In the genomic region with DNA sequence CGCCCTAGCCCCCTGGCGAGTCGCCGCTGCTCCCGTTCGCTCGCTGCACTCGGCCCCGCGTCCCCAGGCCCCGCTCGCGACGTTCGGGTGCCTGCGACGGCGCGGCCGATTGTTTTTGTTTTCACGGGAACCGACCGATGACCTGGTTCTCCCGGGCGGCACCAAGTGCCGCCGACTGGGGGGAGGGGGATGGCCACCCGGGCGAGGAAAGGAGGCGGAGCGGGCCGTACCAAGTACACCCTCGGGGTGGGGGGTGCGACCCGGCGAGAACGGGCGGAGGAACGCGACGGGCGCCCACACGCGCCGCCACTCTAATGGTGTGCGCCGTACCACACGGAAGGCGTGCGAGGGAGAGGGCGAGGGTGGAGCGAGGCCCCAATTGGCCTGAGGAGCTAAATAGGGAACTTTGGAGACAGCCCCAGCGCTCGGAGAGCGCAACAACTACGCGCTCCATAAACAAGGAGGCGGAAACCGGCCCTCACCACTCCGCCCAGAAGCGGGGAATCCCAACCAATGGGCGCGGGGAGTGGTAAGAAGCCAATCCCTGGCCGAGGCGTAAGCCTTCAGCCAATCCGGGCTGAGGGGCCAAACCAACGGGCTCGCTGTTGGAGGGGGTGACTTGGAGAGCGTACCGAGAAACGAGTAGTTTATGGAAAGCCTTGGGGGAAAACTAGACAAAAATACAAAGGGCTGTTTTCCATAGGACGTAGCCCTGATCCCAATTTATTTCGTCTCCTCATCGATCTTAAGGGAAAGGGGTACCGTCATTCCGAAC, we compare ENCODE assay signal across 8 cellular contexts. TPM values are rescaled to one million over a fixed set of nuclear protein-coding genes. Genes with fewer than 3 reads are reported as not detected.
DNase-seq lines count a peak whose midpoint lies in the region; ATAC-seq, FAIRE-seq and TF ChIP-seq lines count a peak whose summit lies in the region.
"Not testable (repeated sequence)": the region's sequence is repeated elsewhere in the genome, so short reads cannot be mapped to it uniquely, and the experiment has no call there.

No MANE protein-coding gene starts in this region.

- RAD21 ChIA-PET in HCT116 (lab: Charles Lee; ENCODE audit: low non-redundant PET in 1 of 2, low total read pairs in 2 of 2, uncharacterized antibody in 2 of 2, unreplicated experiment in 2 of 2), result not testable (repeated sequence)

- peak overlapping the region; percentile 86 for H3K4me3 Mint-ChIP-seq in activated CD4-positive, alpha-beta memory T cell treated with anti-CD3 and anti-CD28 coated beads, Interleukin-2, amount 10 ng/mL, durations not matched to agents 7 days and 5 days

- peaks cover 11% of the 10 kb centered on the region for H3K4me1 Mint-ChIP-seq in activated CD4-positive, alpha-beta memory T cell treated with anti-CD3 and anti-CD28 coated beads, Interleukin-2, amount 10 ng/mL, durations not matched to agents 7 days and 5 days

- not testable (repeated sequence) for H3K4me1 ChIP-seq in HCT116 (ENCODE audit: control insufficient read depth in 1 of 2, insufficient read depth in 2 of 2, low read length in 2 of 2); sigmoid colon; upper lobe of left lung

- H3K4me2 ChIP-seq in HCT116 (ENCODE audit: low read length), result peak overlapping the region; percentile 57

- not testable (repeated sequence) for H3K36me3 ChIP-seq in HCT116 (ENCODE audit: control insufficient read depth in 1 of 2, insufficient read depth in 2 of 2, low read length in 2 of 2); sigmoid colon; upper lobe of left lung

- not testable (repeated sequence) for H3K9me3 ChIP-seq in HCT116 (ENCODE audit: control insufficient read depth in 1 of 2, insufficient read depth in 1 of 2, low read depth in 1 of 2, low read length in 2 of 2); sigmoid colon; upper lobe of left lung

- in situ Hi-C loops in KBM-7 (cut with MboI; ENCODE audit: low pct_unique_long_range_greater_than_20kb, low sequenced_read_pairs), result not testable (repeated sequence)

- not testable (repeated sequence) for H2AFZ ChIP-seq in HCT116 (ENCODE audit: low read depth, low read length, poor library complexity, severe bottlenecking)

- not testable (repeated sequence) for TF ChIP-seq EP300 in sigmoid colon (IDR thresholded peaks at IDR 0.05); upper lobe of left lung (IDR thresholded peaks at IDR 0.05)

- peak; percentile 98 for FAIRE-seq in GM12891 (lab: Jason Lieb, UNC)
- peak; percentile 53 for FAIRE-seq in colon (lab: Jason Lieb, UNC)

- peaks cover 13% of the 10 kb centered on the region for H3K79me2 ChIP-seq in HCT116 (ENCODE audit: insufficient read depth, low read length)

- not testable (repeated sequence) for H3K9me2 ChIP-seq in HCT116 (ENCODE audit: insufficient read depth)

- BruUV-seq in HCT116 (replicated peaks; lab: Mats Ljungman, UMichigan), result not testable (repeated sequence)

- not testable (repeated sequence) for TF ChIP-seq RAD21 in HCT116 (IDR thresholded peaks at IDR 0.05; ENCODE audit: low read depth)

- peak overlapping the region; percentile 50 to 59 for H3K4me3 ChIP-seq in HCT116 (replicated peaks in 1 of 2; ENCODE audit: low read depth in 1 of 2, low read length in 2 of 2)
- peak overlapping the region; percentile 63 to 77 (median 74) for H3K4me3 ChIP-seq in sigmoid colon
- peak overlapping the region; percentile 7 to 76 (median 73) for H3K4me3 ChIP-seq in upper lobe of left lung

- POLR2A ChIA-PET in HCT116 (lab: Charles Lee); activated CD4-positive, alpha-beta memory T cell treated with anti-CD3 and anti-CD28 coated beads, Interleukin-2, amount 10 ng/mL, durations not matched to agents 7 days and 5 days (lab: Charles Lee): not testable (repeated sequence)

- not testable (repeated sequence) for H4K20me1 ChIP-seq in HCT116 (ENCODE audit: insufficient read depth)

- not testable (repeated sequence) for H3K9me3 Mint-ChIP-seq in activated CD4-positive, alpha-beta memory T cell treated with anti-CD3 and anti-CD28 coated beads, Interleukin-2, amount 10 ng/mL, durations not matched to agents 7 days and 5 days

- not testable (repeated sequence) for H3K27me3 Mint-ChIP-seq in activated CD4-positive, alpha-beta memory T cell treated with anti-CD3 and anti-CD28 coated beads, Interleukin-2, amount 10 ng/mL, durations not matched to agents 7 days and 5 days

- peak; percentile 25 for DNase-seq in GM12891 (ENCODE audit: insufficient read length, low spot score)
- DNase-seq in HCT116 (ENCODE audit: low read depth, low spot score), result peak; percentile 68
- peak; percentile 93 for DNase-seq in KBM-7
- DNase-seq in activated CD4-positive, alpha-beta memory T cell treated with anti-CD3 and anti-CD28 coated beads, Interleukin-2, amount 10 ng/mL, durations not matched to agents 7 days and 5 days, result peak; percentile 94
- DNase-seq in iris pigment epithelial cell (ENCODE audit: low read depth), result peak; percentile 90
- peak; percentile 97 for DNase-seq in sigmoid colon
- DNase-seq in upper lobe of left lung, result peak; percentile 88 to 96

- ATAC-seq in HCT116 (peak; percentile 94), upper lobe of left lung (ENCODE audit: low FRiP score in 2 of 2) (peak; percentile 98 to 99)

- H3K27ac ChIP-seq in HCT116 (ENCODE audit: low read depth, low read length) (peak overlapping the region; percentile 84), sigmoid colon (peak overlapping the region; percentile 91 to 93 (median 92)), upper lobe of left lung (peak overlapping the region; percentile 89 to 93 (median 91))

- H3K27ac Mint-ChIP-seq in activated CD4-positive, alpha-beta memory T cell treated with anti-CD3 and anti-CD28 coated beads, Interleukin-2, amount 10 ng/mL, durations not matched to agents 7 days and 5 days, result peak overlapping the region; percentile 93

- not testable (repeated sequence) for H3K36me3 Mint-ChIP-seq in activated CD4-positive, alpha-beta memory T cell treated with anti-CD3 and anti-CD28 coated beads, Interleukin-2, amount 10 ng/mL, durations not matched to agents 7 days and 5 days (ENCODE audit: low read depth)

- 0% methylated on average over 73 to 74 of the region's 76 CpGs for WGBS in sigmoid colon, 2 donors
- WGBS in upper lobe of left lung, 2 donors, result 0% methylated on average over 6 to 28 of the region's 76 CpGs

- intact Hi-C loops in HCT116 (cut with micrococcal nuclease); sigmoid colon (cut with DNase I): not testable (repeated sequence)

- TF ChIP-seq POLR2A in GM12891 (IDR thresholded peaks at IDR 0.05; ENCODE audit: low read depth, low read length), result not testable (repeated sequence)
- TF ChIP-seq POLR2A in HCT116 (IDR thresholded peaks at IDR 0.05; ENCODE audit: borderline replicate concordance, extremely low read depth, insufficient read depth, insufficient read length) (peak; percentile 29), sigmoid colon (IDR thresholded peaks at IDR 0.05) (peak; percentile 49 to 63), upper lobe of left lung (IDR thresholded peaks at IDR 0.05) (peak in 3 of 4 donors; percentile 62 to 89 (median 81))

- CTCF ChIA-PET in HCT116 (lab: Charles Lee); activated CD4-positive, alpha-beta memory T cell treated with anti-CD3 and anti-CD28 coated beads, Interleukin-2, amount 10 ng/mL, durations not matched to agents 7 days and 5 days (lab: Charles Lee): not testable (repeated sequence)

- not testable (repeated sequence) for TF ChIP-seq CTCF in HCT116 (IDR thresholded peaks at IDR 0.05 in 2 of 3, conservative IDR thresholded peaks at IDR 0.05 in 1 of 3; ENCODE audit: borderline replicate concordance in 1 of 3, insufficient read depth in 1 of 3, low read depth in 2 of 3, low read length in 2 of 3); sigmoid colon (IDR thresholded peaks at IDR 0.05)
- peak in 1 of 6 experiments; percentile 7 for TF ChIP-seq CTCF in upper lobe of left lung (IDR thresholded peaks at IDR 0.05)

- not testable (repeated sequence) for H3K27me3 ChIP-seq in HCT116 (ENCODE audit: insufficient read depth, low read length); sigmoid colon; upper lobe of left lung

- H3K9ac ChIP-seq in HCT116 (ENCODE audit: low read length), result peak overlapping the region; percentile 65

TF ChIP-seq in HCT116, 20 proteins besides CTCF, POLR2A, EP300 and RAD21:
- TF ChIP-seq POLR2AphosphoS5 (IDR thresholded peaks at IDR 0.05; ENCODE audit: low read depth, low read length) (peak; percentile 75), MAX (IDR thresholded peaks at IDR 0.05) (peak; percentile 73), SP1 (IDR thresholded peaks at IDR 0.05; ENCODE audit: low read depth) (peak; percentile 66), EGR1 (IDR thresholded peaks at IDR 0.05; ENCODE audit: low read depth) (0 out of 2 replicates have a peak, but pooled peaks have one; percentile 24), CBX3 (IDR thresholded peaks at IDR 0.05; ENCODE audit: low read depth) (peak; percentile 53; the same call in 1 of the 2 replicates), JUND (IDR thresholded peaks at IDR 0.05) (peak; percentile 43; the same call in 1 of the 2 replicates)
TF ChIP-seq in HCT116: peak in this region for 6; not testable (repeated sequence) for 14.

RNA-seq across cellular contexts. Expression of gene PLGLB1, which starts 54.8 kb away (rescaled TPM):
- polyA plus RNA-seq in GM12891 (2012; ENCODE audit: low read depth, missing spikeins), result 0.28 TPM
- total RNA-seq in HCT116 (2021; ENCODE audit: unreplicated experiment), result 1.3 TPM
- 0.30 and 0.32 TPM in 2 replicates for polyA plus RNA-seq in HCT116 (2012)
- total RNA-seq in activated CD4-positive, alpha-beta memory T cell treated with anti-CD3 and anti-CD28 coated beads, Interleukin-2, amount 10 ng/mL, durations not matched to agents 7 days and 5 days, result 1 to 10 TPM; 2.8 to 3.2 TPM
- 1 to 10 TPM in 3 of 4 donors, not detected in 1; 1.1 to 9.3 (median 8.4) TPM for total RNA-seq in sigmoid colon
- polyA plus RNA-seq in sigmoid colon, result 1 to 10 TPM in 1 of 3 donors, not detected in 2; 2.0 TPM
- total RNA-seq in upper lobe of left lung, result 1 to 10 TPM in 2 of 6 donors, under 1 TPM in 3, not detected in 1; 0.52 to 3.7 (median 0.88) TPM

Comparison
In these comparisons a context has a peak if more than half of its experiments do, and no peak if none do; other contexts are left out.
1. Peak in every context shown above with its lines: DNase-seq, ATAC-seq, H3K4me3 ChIP-seq and H3K27ac ChIP-seq.
2. DNase-seq: peak in every context shown above with its lines; median percentile 97 in sigmoid colon; 94 in activated CD4-positive, alpha-beta memory T cell treated with anti-CD3 and anti-CD28 coated beads, Interleukin-2, amount 10 ng/mL, durations not matched to agents 7 days and 5 days; 93 in KBM-7; 92 in upper lobe of left lung; 90 in iris pigment epithelial cell; 68 in HCT116; 25 in GM12891.